Comparison of ENCODE assay signal across 39 cellular contexts in the genomic region with DNA sequence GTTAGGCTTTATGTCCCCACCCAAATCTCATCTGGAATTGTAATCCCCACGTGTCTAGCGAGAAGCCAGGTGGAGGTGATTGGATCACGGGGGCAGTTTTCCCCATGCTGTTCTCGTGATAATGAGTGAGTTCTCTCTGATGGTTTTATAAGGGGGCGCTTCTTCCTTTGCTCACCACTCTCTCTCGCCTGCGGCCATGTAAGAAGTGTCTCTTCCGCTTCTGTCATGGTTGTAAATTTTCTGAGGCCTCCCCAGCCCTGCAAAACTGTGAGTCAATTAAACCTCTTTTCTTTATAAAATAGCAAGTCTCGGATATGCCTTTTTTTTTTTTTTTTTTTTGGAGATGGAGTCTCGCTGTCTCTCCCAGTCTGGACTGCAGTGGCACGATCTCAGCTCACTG. TPM values are rescaled to one million over a fixed set of nuclear protein-coding genes. Genes with fewer than 3 reads are reported as not detected.
"Had no signal": no experiment of that assay in that cellular context is flagged by ENCODE, and none has a peak within 500 bp of the region (broad histone marks: within the 10 kb centered on the region; RNA-seq: fewer than 3 reads in every experiment).

No MANE protein-coding gene starts in this region.

- H3K4me1 Mint-ChIP-seq: activated B cell treated with CpG ODN at 0.5 μM for 24 hours; activated T-helper 17 cell treated with anti-CD3 and anti-CD28 coated beads, Interleukin-2, amount 50 U/mL, for 72 hours had no signal

- H3K27me3 ChIP-seq: adrenal gland, body of pancreas, brain microvascular endothelial cell, cardiac muscle cell had no signal

- H3K27ac Mint-ChIP-seq: activated B cell treated with CpG ODN at 0.5 μM for 24 hours; activated CD4-positive, alpha-beta memory T cell treated with anti-CD3 and anti-CD28 coated beads, Interleukin-2, amount 10 ng/mL, durations not matched to agents 7 days and 5 days; activated CD4-positive, alpha-beta T cell treated with anti-CD3 and anti-CD28 coated beads for 36 hours; activated CD4-positive, alpha-beta T cell treated with anti-CD3 and anti-CD28 coated beads, Interleukin-2, amount 10 ng/mL, durations not matched to agents 7 days and 5 days; activated CD8-positive, alpha-beta T cell treated with anti-CD3 and anti-CD28 coated beads, Interleukin-2, amount 10 ng/mL, durations not matched to agents 7 days and 5 days; activated naive CD4-positive, alpha-beta T cell treated with anti-CD3 and anti-CD28 coated beads for 36 hours; activated naive CD4-positive, alpha-beta T cell treated with anti-CD3 and anti-CD28 coated beads, Interleukin-2, amount 50 U/mL, for 72 hours; activated naive CD8-positive, alpha-beta T cell treated with anti-CD3 and anti-CD28 coated beads for 36 hours; activated T-cell treated with anti-CD3 and anti-CD28 coated beads, Interleukin-2, amount 50 U/mL, for 24 hours; activated T-cell treated with anti-CD3 and anti-CD28 coated beads, Interleukin-2, amount 50 U/mL, for 72 hours; activated T-helper 1 cell treated with anti-CD3 and anti-CD28 coated beads, Interleukin-12 subunit alpha, Interleukin-12 subunit beta, Interleukin-2, Interleukin-4 antibody, amounts not matched to agents 30 ng/mL and 10 ng/mL and 1 ng/mL, durations not matched to agents 14 hours and 24 hours and 36 hours; activated T-helper 17 cell treated with anti-CD3 and anti-CD28 coated beads, Interleukin-2, amount 50 U/mL, for 72 hours; T-helper 1 cell treated with Interleukin-12 subunit alpha and Interleukin-12 subunit beta and Interleukin-4 antibody, amounts not matched to agents 30 μg/mL and 1 μg/mL, for 36 hours; T-helper 2 cell treated with Interferon-gamma antibody and Interleukin-4, amounts not matched to agents 5 μg/mL and 100 μg/mL, for 36 hours had no signal

- H3K36me3 Mint-ChIP-seq: activated naive CD4-positive, alpha-beta T cell treated with anti-CD3 and anti-CD28 coated beads, Interleukin-2, amount 50 U/mL, for 72 hours; activated naive CD8-positive, alpha-beta T cell treated with anti-CD3 and anti-CD28 coated beads for 36 hours had no signal

- H3K4me3 Mint-ChIP-seq: activated B cell treated with CpG ODN at 0.5 μM for 24 hours; activated CD4-positive, alpha-beta memory T cell treated with anti-CD3 and anti-CD28 coated beads, Interleukin-2, amount 10 ng/mL, durations not matched to agents 7 days and 5 days; activated CD4-positive, alpha-beta T cell treated with anti-CD3 and anti-CD28 coated beads for 36 hours; activated CD4-positive, alpha-beta T cell treated with anti-CD3 and anti-CD28 coated beads, Interleukin-2, amount 10 ng/mL, durations not matched to agents 7 days and 5 days; activated CD8-positive, alpha-beta T cell treated with anti-CD3 and anti-CD28 coated beads, Interleukin-2, amount 10 ng/mL, durations not matched to agents 7 days and 5 days; activated naive CD4-positive, alpha-beta T cell treated with anti-CD3 and anti-CD28 coated beads for 36 hours; activated naive CD8-positive, alpha-beta T cell treated with anti-CD3 and anti-CD28 coated beads for 36 hours; activated T-cell treated with anti-CD3 and anti-CD28 coated beads, Interleukin-2, amount 50 U/mL, for 24 hours; activated T-cell treated with anti-CD3 and anti-CD28 coated beads, Interleukin-2, amount 50 U/mL, for 72 hours; activated T-helper 1 cell treated with anti-CD3 and anti-CD28 coated beads, Interleukin-12 subunit alpha, Interleukin-12 subunit beta, Interleukin-2, Interleukin-4 antibody, amounts not matched to agents 30 ng/mL and 10 ng/mL and 1 ng/mL, durations not matched to agents 14 hours and 24 hours and 36 hours; activated T-helper 17 cell treated with anti-CD3 and anti-CD28 coated beads, Interleukin-2, amount 50 U/mL, for 72 hours; central memory CD8-positive, alpha-beta T cell; T-helper 1 cell treated with Interleukin-12 subunit alpha and Interleukin-12 subunit beta and Interleukin-4 antibody, amounts not matched to agents 30 μg/mL and 1 μg/mL, for 36 hours; T-helper 2 cell treated with Interferon-gamma antibody and Interleukin-4, amounts not matched to agents 5 μg/mL and 100 μg/mL, for 36 hours had no signal

- H3K4me3 ChIP-seq: adrenal gland, body of pancreas, cardiac muscle cell had no signal

- H3K9me3 Mint-ChIP-seq: activated B cell treated with CpG ODN at 0.5 μM for 24 hours; activated CD4-positive, alpha-beta memory T cell treated with anti-CD3 and anti-CD28 coated beads, Interleukin-2, amount 10 ng/mL, durations not matched to agents 7 days and 5 days; activated CD4-positive, alpha-beta T cell treated with anti-CD3 and anti-CD28 coated beads, Interleukin-2, amount 10 ng/mL, durations not matched to agents 7 days and 5 days; activated naive CD4-positive, alpha-beta T cell treated with anti-CD3 and anti-CD28 coated beads for 36 hours; activated naive CD4-positive, alpha-beta T cell treated with anti-CD3 and anti-CD28 coated beads, Interleukin-2, amount 50 U/mL, for 72 hours; activated naive CD8-positive, alpha-beta T cell treated with anti-CD3 and anti-CD28 coated beads for 36 hours; activated T-cell treated with anti-CD3 and anti-CD28 coated beads, Interleukin-2, amount 50 U/mL, for 24 hours; activated T-cell treated with anti-CD3 and anti-CD28 coated beads, Interleukin-2, amount 50 U/mL, for 72 hours; activated T-helper 1 cell treated with anti-CD3 and anti-CD28 coated beads, Interleukin-12 subunit alpha, Interleukin-12 subunit beta, Interleukin-2, Interleukin-4 antibody, amounts not matched to agents 30 ng/mL and 10 ng/mL and 1 ng/mL, durations not matched to agents 14 hours and 24 hours and 36 hours; activated T-helper 17 cell treated with anti-CD3 and anti-CD28 coated beads, Interleukin-2, amount 50 U/mL, for 72 hours; central memory CD8-positive, alpha-beta T cell; T-helper 1 cell treated with Interleukin-12 subunit alpha and Interleukin-12 subunit beta and Interleukin-4 antibody, amounts not matched to agents 30 μg/mL and 1 μg/mL, for 36 hours; T-helper 2 cell treated with Interferon-gamma antibody and Interleukin-4, amounts not matched to agents 5 μg/mL and 100 μg/mL, for 36 hours had no signal

- H3K27me3 Mint-ChIP-seq: activated CD4-positive, alpha-beta T cell treated with anti-CD3 and anti-CD28 coated beads, Interleukin-2, amount 10 ng/mL, durations not matched to agents 7 days and 5 days; activated naive CD8-positive, alpha-beta T cell treated with anti-CD3 and anti-CD28 coated beads for 36 hours; central memory CD8-positive, alpha-beta T cell had no signal

- H3K9me3 ChIP-seq: adrenal gland, body of pancreas had no signal

- H3K27ac ChIP-seq: adrenal gland, body of pancreas, brain microvascular endothelial cell, cardiac muscle cell, VCaP had no signal

- H3K36me3 ChIP-seq: adrenal gland, brain microvascular endothelial cell, cardiac muscle cell had no signal

- H3K4me1 ChIP-seq: adrenal gland, body of pancreas had no signal

- DNase-seq: activated B cell treated with CpG ODN at 0.5 μM for 24 hours; activated CD4-positive, alpha-beta memory T cell treated with anti-CD3 and anti-CD28 coated beads, Interleukin-2, amount 10 ng/mL, durations not matched to agents 7 days and 5 days; activated CD4-positive, alpha-beta T cell treated with anti-CD3 and anti-CD28 coated beads for 36 hours; activated CD4-positive, alpha-beta T cell treated with anti-CD3 and anti-CD28 coated beads for 48 hours; activated CD4-positive, alpha-beta T cell treated with anti-CD3 and anti-CD28 coated beads, Interleukin-2, amount 10 ng/mL, durations not matched to agents 7 days and 5 days; activated CD4-positive, alpha-beta T cell treated with anti-CD3 and anti-CD28 coated beads, Interleukin-2, amount 50 U/mL, for 48 hours; activated CD4-positive, CD25-positive, alpha-beta regulatory T cell treated with anti-CD3 and anti-CD28 coated beads, Interleukin-2, amount 50 U/mL, for 72 hours; activated CD8-positive, alpha-beta memory T cell treated with anti-CD3 and anti-CD28 coated beads for 24 hours; activated CD8-positive, alpha-beta memory T cell treated with anti-CD3 and anti-CD28 coated beads, Interleukin-2, amount 10 ng/mL, durations not matched to agents 7 days and 5 days; activated CD8-positive, alpha-beta memory T cell treated with anti-CD3 and anti-CD28 coated beads, Interleukin-2, amount 50 U/mL, for 48 hours; activated CD8-positive, alpha-beta T cell treated with anti-CD3 and anti-CD28 coated beads, Interleukin-2, amount 10 ng/mL, durations not matched to agents 7 days and 5 days; activated effector memory CD4-positive, alpha-beta T cell treated with anti-CD3 and anti-CD28 coated beads, Interleukin-2, amount 50 U/mL, for 16 hours; activated gamma-delta T cell treated with Interleukin-2 at 50 U/mL for 16 hours; activated naive CD4-positive, alpha-beta T cell; activated naive CD4-positive, alpha-beta T cell treated with anti-CD3 and anti-CD28 coated beads for 36 hours; activated naive CD4-positive, alpha-beta T cell treated with anti-CD3 and anti-CD28 coated beads, Interleukin-2, amount 50 U/mL, for 16 hours; activated naive CD8-positive, alpha-beta T cell treated with anti-CD3 and anti-CD28 coated beads for 36 hours; activated T-cell treated with anti-CD3 and anti-CD28 coated beads, Interleukin-2, amount 50 U/mL, for 24 hours; activated T-cell treated with anti-CD3 and anti-CD28 coated beads, Interleukin-2, amount 50 U/mL, for 72 hours; adrenal gland; amniotic stem cell; aorta; body of pancreas; brain microvascular endothelial cell; caudate nucleus; cerebellar nuclear complex; T-helper 1 cell; T-helper 2 cell; T-helper 9 cell had no signal

- ATAC-seq: activated CD4-positive, alpha-beta T cell treated with anti-CD3 and anti-CD28 coated beads for 36 hours; activated CD8-positive, alpha-beta memory T cell treated with anti-CD3 and anti-CD28 coated beads, Interleukin-2, amount 10 ng/mL, durations not matched to agents 7 days and 5 days; activated naive CD4-positive, alpha-beta T cell treated with anti-CD3 and anti-CD28 coated beads, Interleukin-2, amount 50 U/mL, for 72 hours; activated T-cell treated with anti-CD3 and anti-CD28 coated beads, Interleukin-2, amount 50 U/mL, for 72 hours; activated T-helper 17 cell treated with anti-CD3 and anti-CD28 coated beads, Interleukin-2, amount 50 U/mL, for 72 hours; body of pancreas had no signal

RNA-seq across cellular contexts. Expression of a gene that starts 13.3 kb away (rescaled TPM):
- total RNA-seq: activated B cell treated with CpG ODN at 0.5 μM for 24 hours; activated CD4-positive, alpha-beta memory T cell treated with anti-CD3 and anti-CD28 coated beads, Interleukin-2, amount 10 ng/mL, durations not matched to agents 7 days and 5 days; activated CD4-positive, alpha-beta T cell treated with anti-CD3 and anti-CD28 coated beads, Interleukin-2, amount 10 ng/mL, durations not matched to agents 7 days and 5 days; activated CD8-positive, alpha-beta memory T cell treated with anti-CD3 and anti-CD28 coated beads, Interleukin-2, amount 10 ng/mL, durations not matched to agents 7 days and 5 days; activated CD8-positive, alpha-beta T cell treated with anti-CD3 and anti-CD28 coated beads, Interleukin-2, amount 10 ng/mL, durations not matched to agents 7 days and 5 days; activated naive CD4-positive, alpha-beta T cell treated with anti-CD3 and anti-CD28 coated beads for 36 hours; activated naive CD8-positive, alpha-beta T cell treated with anti-CD3 and anti-CD28 coated beads for 36 hours; activated T-helper 17 cell treated with anti-CD3 and anti-CD28 coated beads, Interleukin-2, amount 50 U/mL, for 72 hours; adrenal gland; aorta; astrocyte; body of pancreas; bronchial epithelial cell; cardiac muscle cell had no signal
- polyA plus RNA-seq: adrenal gland, aorta, cardiac muscle cell had no signal

RNA-seq across cellular contexts. Expression of a gene that starts 22.2 kb away (rescaled TPM):
- total RNA-seq: activated B cell treated with CpG ODN at 0.5 μM for 24 hours; activated CD4-positive, alpha-beta T cell treated with anti-CD3 and anti-CD28 coated beads, Interleukin-2, amount 10 ng/mL, durations not matched to agents 7 days and 5 days; activated CD8-positive, alpha-beta T cell treated with anti-CD3 and anti-CD28 coated beads, Interleukin-2, amount 10 ng/mL, durations not matched to agents 7 days and 5 days; activated T-helper 17 cell treated with anti-CD3 and anti-CD28 coated beads, Interleukin-2, amount 50 U/mL, for 72 hours; aorta had no signal
- polyA plus RNA-seq: aorta had no signal

RNA-seq across cellular contexts. Expression of a gene that starts 42.7 kb away (rescaled TPM):
- total RNA-seq: activated B cell treated with CpG ODN at 0.5 μM for 24 hours, aorta, body of pancreas had no signal
